11 cellular contexts compared by ENCODE assay signal in the genomic region with DNA sequence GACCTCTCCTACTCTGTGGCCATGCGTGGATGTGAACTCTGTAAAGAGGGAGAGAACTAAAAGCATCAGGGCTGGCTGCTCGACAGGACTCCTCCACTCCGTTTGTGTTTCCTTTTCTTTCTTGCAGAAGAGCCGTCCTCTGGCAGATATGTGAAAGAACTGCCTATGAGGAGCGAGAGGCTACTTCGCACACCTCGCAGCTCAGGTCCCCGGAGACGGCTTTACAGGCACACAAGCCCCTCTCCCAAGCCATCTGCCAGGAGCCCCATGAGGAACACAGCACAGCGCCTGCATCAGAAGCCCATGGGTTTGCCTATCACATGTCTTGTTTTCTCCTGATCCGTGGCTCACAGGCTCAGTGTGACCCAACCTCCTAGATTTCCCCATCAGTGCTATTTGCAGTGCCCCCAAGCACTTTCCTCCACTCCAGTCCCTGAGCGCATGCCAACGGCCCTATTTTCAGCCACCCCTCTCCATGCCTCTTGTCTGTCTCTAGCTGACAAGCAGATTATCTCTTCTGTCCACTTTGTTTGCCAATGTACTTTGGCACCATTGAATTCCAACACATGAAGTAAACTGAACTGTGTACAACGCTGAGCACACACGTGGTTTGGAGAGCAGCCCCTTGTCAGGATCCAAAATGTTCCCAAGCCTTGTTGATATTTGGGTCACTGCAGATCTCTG.
A peak's percentile ranks its signal among the peaks of the same experiment; 100 is the strongest.
DNase-seq lines count a peak whose midpoint lies in the region; ATAC-seq and TF ChIP-seq lines count a peak whose summit lies in the region.
"Had no signal": no experiment of that assay in that cellular context is flagged by ENCODE, and none has a peak within 500 bp of the region (broad histone marks: within the 10 kb centered on the region; RNA-seq: fewer than 3 reads in every experiment).

No MANE protein-coding gene starts in this region.

- H3K4me3 ChIP-seq in ascending aorta: peak overlapping the region in 1 of 2 donors; percentile 7
- H3K4me3 ChIP-seq in right cardiac atrium (ENCODE audit: low read length): no peak overlapping the region

- intact Hi-C loops in Calu3 (cut with micrococcal nuclease; ENCODE audit: unreplicated experiment) (loop anchor here (2.0 to 10.0 kb wide), 3 partner anchors 65 to 777 kb away; no protein-coding TSS in a partner anchor), ascending aorta (cut with DNase I) (loop anchor here (2.0 to 10.0 kb wide), 6 partner anchors 106 to 1467 kb away; no protein-coding TSS in a partner anchor), right cardiac atrium (cut with DNase I) (loop anchor here in 2 of 4 donors (5.0 to 10.0 kb wide), 2 partner anchors 103 to 106 kb away; no protein-coding TSS in a partner anchor), sciatic nerve (cut with DNase I) (no loop called here)

- DNase-seq in Calu3 (no peak), ascending aorta (ENCODE audit: low spot score in 2 of 2) (peak in 1 of 2 donors; percentile 75), right cardiac atrium (peak; percentile 83 to 94 (median 93)), sciatic nerve (ENCODE audit: low spot score) (peak; percentile 63), amygdala (lab: John Stamatoyannopoulos, UW) (no peak)
- DNase-seq in activated T-cell treated with anti-CD3 and anti-CD28 coated beads, Interleukin-2, amount 50 U/mL, for 4 hours: no peak
- no peak for DNase-seq in activated T-cell treated with anti-CD3 and anti-CD28 coated beads, Interleukin-2, amount 50 U/mL, for 72 hours
- DNase-seq: NCI-H1105 had no signal

- TF ChIP-seq CTCF in Calu3 (IDR thresholded peaks at IDR 0.05; ENCODE audit: unreplicated experiment) (no peak), ascending aorta (IDR thresholded peaks at IDR 0.05) (no peak)

- H3K4me1 ChIP-seq in ascending aorta: peaks cover 11 to 28% of the 10 kb centered on the region in 2 donors
- no peaks in the 10 kb centered on the region for H3K4me1 ChIP-seq in right cardiac atrium (ENCODE audit: control insufficient read depth, insufficient read depth, low read length)

- peaks cover 30% of the 10 kb centered on the region for H3K4me1 Mint-ChIP-seq in Calu3 (ENCODE audit: low read depth, unreplicated experiment)
- H3K4me1 Mint-ChIP-seq in activated T-cell treated with anti-CD3 and anti-CD28 coated beads, Interleukin-2, amount 50 U/mL, for 4 hours (ENCODE audit: low read depth): peaks cover 6% of the 10 kb centered on the region
- H3K4me1 Mint-ChIP-seq in activated T-cell treated with anti-CD3 and anti-CD28 coated beads, Interleukin-2, amount 50 U/mL, for 72 hours (ENCODE audit: low read depth): no peaks in the 10 kb centered on the region

- H3K27me3 Mint-ChIP-seq in Calu3 (ENCODE audit: unreplicated experiment): no peaks in the 10 kb centered on the region
- peaks cover 10% of the 10 kb centered on the region for H3K27me3 Mint-ChIP-seq in activated T-cell treated with anti-CD3 and anti-CD28 coated beads, Interleukin-2, amount 50 U/mL, for 4 hours (ENCODE audit: low read depth)
- peaks cover 40% of the 10 kb centered on the region for H3K27me3 Mint-ChIP-seq in activated T-cell treated with anti-CD3 and anti-CD28 coated beads, Interleukin-2, amount 50 U/mL, for 72 hours (ENCODE audit: low read depth)

- peak overlapping the region; percentile 82 to 94 for H3K27ac ChIP-seq in ascending aorta
- peak overlapping the region; percentile 97 for H3K27ac ChIP-seq in right cardiac atrium (ENCODE audit: low read length)
- H3K27ac ChIP-seq: C4-2B had no signal

- H3K4me3 Mint-ChIP-seq in Calu3 (ENCODE audit: low read depth, unreplicated experiment): peak overlapping the region; percentile 25
- H3K4me3 Mint-ChIP-seq in activated T-cell treated with anti-CD3 and anti-CD28 coated beads, Interleukin-2, amount 50 U/mL, for 4 hours: no peak overlapping the region
- no peak overlapping the region for H3K4me3 Mint-ChIP-seq in activated T-cell treated with anti-CD3 and anti-CD28 coated beads, Interleukin-2, amount 50 U/mL, for 72 hours

- ATAC-seq in right cardiac atrium (peak; percentile 88 to 93), sciatic nerve (peak; percentile 80), GM19035 (IDR thresholded peaks at IDR 0.05; ENCODE audit: unreplicated experiment) (no peak)
- no peak for ATAC-seq in activated T-cell treated with anti-CD3 and anti-CD28 coated beads, Interleukin-2, amount 50 U/mL, for 4 hours
- ATAC-seq in activated T-cell treated with anti-CD3 and anti-CD28 coated beads, Interleukin-2, amount 50 U/mL, for 72 hours (replicated peaks in 1 of 2): no peak
- ATAC-seq: activated naive CD4-positive, alpha-beta T cell treated with anti-CD3 and anti-CD28 coated beads, Interleukin-2, amount 50 U/mL, for 72 hours had no signal

- H3K27me3 ChIP-seq in ascending aorta (no peaks in the 10 kb centered on the region), right cardiac atrium (ENCODE audit: control insufficient read depth, insufficient read depth) (no peaks in the 10 kb centered on the region)

- BruUV-seq in Calu3 (replicated peaks; lab: Mats Ljungman, UMichigan): no TSS peak

- peak overlapping the region; percentile 98 for H3K27ac Mint-ChIP-seq in Calu3 (ENCODE audit: unreplicated experiment)
- H3K27ac Mint-ChIP-seq in activated T-cell treated with anti-CD3 and anti-CD28 coated beads, Interleukin-2, amount 50 U/mL, for 72 hours: no peak overlapping the region
- H3K27ac Mint-ChIP-seq: activated naive CD4-positive, alpha-beta T cell treated with anti-CD3 and anti-CD28 coated beads, Interleukin-2, amount 50 U/mL, for 72 hours had no signal

- H3K36me3 Mint-ChIP-seq in Calu3 (ENCODE audit: insufficient read depth, unreplicated experiment): peaks cover 21% of the 10 kb centered on the region
- H3K36me3 Mint-ChIP-seq in activated T-cell treated with anti-CD3 and anti-CD28 coated beads, Interleukin-2, amount 50 U/mL, for 4 hours (ENCODE audit: insufficient read depth): no peaks in the 10 kb centered on the region
- no peaks in the 10 kb centered on the region for H3K36me3 Mint-ChIP-seq in activated T-cell treated with anti-CD3 and anti-CD28 coated beads, Interleukin-2, amount 50 U/mL, for 72 hours (ENCODE audit: insufficient read depth in 2 of 2)
- H3K36me3 Mint-ChIP-seq: activated naive CD4-positive, alpha-beta T cell treated with anti-CD3 and anti-CD28 coated beads, Interleukin-2, amount 50 U/mL, for 72 hours had no signal

- H3K9me3 ChIP-seq in ascending aorta: no peaks in the 10 kb centered on the region
- no peaks in the 10 kb centered on the region for H3K9me3 ChIP-seq in right cardiac atrium (ENCODE audit: control insufficient read depth, low read length)

- no peaks in the 10 kb centered on the region for H3K9me3 Mint-ChIP-seq in Calu3 (ENCODE audit: low read depth, unreplicated experiment)
- no peaks in the 10 kb centered on the region for H3K9me3 Mint-ChIP-seq in activated T-cell treated with anti-CD3 and anti-CD28 coated beads, Interleukin-2, amount 50 U/mL, for 4 hours
- no peaks in the 10 kb centered on the region for H3K9me3 Mint-ChIP-seq in activated T-cell treated with anti-CD3 and anti-CD28 coated beads, Interleukin-2, amount 50 U/mL, for 72 hours
- H3K9me3 Mint-ChIP-seq: activated naive CD4-positive, alpha-beta T cell treated with anti-CD3 and anti-CD28 coated beads, Interleukin-2, amount 50 U/mL, for 72 hours had no signal

- 37% methylated on average over 15 of the region's 15 CpGs for WGBS in right cardiac atrium

- no peaks in the 10 kb centered on the region for H3K36me3 ChIP-seq in ascending aorta

- CTCF ChIA-PET in Calu3 (lab: Charles Lee): no interaction called here

Comparison
In these comparisons a context has a peak if more than half of its experiments do, and no peak if none do; other contexts are left out.
1. DNase-seq: peak in right cardiac atrium (3 of 3) and sciatic nerve (single experiment); none in Calu3 (single experiment), amygdala (0 of 56), activated T-cell treated with anti-CD3 and anti-CD28 coated beads, Interleukin-2, amount 50 U/mL, for 4 hours (single experiment) and activated T-cell treated with anti-CD3 and anti-CD28 coated beads, Interleukin-2, amount 50 U/mL, for 72 hours (0 of 2).
2. ATAC-seq: peak in right cardiac atrium (2 of 2) and sciatic nerve (single experiment); none in GM19035 (single experiment), activated T-cell treated with anti-CD3 and anti-CD28 coated beads, Interleukin-2, amount 50 U/mL, for 4 hours (0 of 2) and activated T-cell treated with anti-CD3 and anti-CD28 coated beads, Interleukin-2, amount 50 U/mL, for 72 hours (0 of 2).